In genomic region chr20:46879386-46879785, GRCh38 we compare ENCODE assay signal across 38 cellular contexts. TPM values are rescaled to one million over a fixed set of nuclear protein-coding genes. Genes with fewer than 3 reads are reported as not detected.
"Had no signal": no experiment of that assay in that cellular context is flagged by ENCODE, and none has a peak within 500 bp of the region (broad histone marks: within the 10 kb centered on the region; RNA-seq: fewer than 3 reads in every experiment).

No MANE protein-coding gene starts in this region.

- ATAC-seq: activated naive CD4-positive, alpha-beta T cell treated with anti-CD3 and anti-CD28 coated beads, Interleukin-2, amount 50 U/mL, for 72 hours; activated naive CD8-positive, alpha-beta T cell treated with anti-CD3 and anti-CD28 coated beads, Interleukin-2, amount 50 U/mL, for 24 hours; activated T-cell treated with anti-CD3 and anti-CD28 coated beads, Interleukin-2, amount 50 U/mL, for 4 hours; activated T-cell treated with anti-CD3 and anti-CD28 coated beads, Interleukin-2, amount 50 U/mL, for 72 hours; activated T-helper 17 cell treated with anti-CD3 and anti-CD28 coated beads, Interleukin-2, amount 50 U/mL, for 72 hours; body of pancreas had no signal

- H3K36me3 ChIP-seq: adrenal gland, ascending aorta, brain microvascular endothelial cell, breast epithelium, cardiac muscle cell had no signal

- H3K9me3 Mint-ChIP-seq: activated naive CD4-positive, alpha-beta T cell treated with anti-CD3 and anti-CD28 coated beads for 36 hours; activated naive CD4-positive, alpha-beta T cell treated with anti-CD3 and anti-CD28 coated beads, Interleukin-2, amount 10 ng/mL, durations not matched to agents 7 days and 5 days; activated naive CD4-positive, alpha-beta T cell treated with anti-CD3 and anti-CD28 coated beads, Interleukin-2, amount 50 U/mL, for 24 hours; activated naive CD4-positive, alpha-beta T cell treated with anti-CD3 and anti-CD28 coated beads, Interleukin-2, amount 50 U/mL, for 72 hours; activated naive CD8-positive, alpha-beta T cell treated with anti-CD3 and anti-CD28 coated beads for 36 hours; activated naive CD8-positive, alpha-beta T cell treated with anti-CD3 and anti-CD28 coated beads, Interleukin-2, amount 10 ng/mL, durations not matched to agents 7 days and 5 days; activated naive CD8-positive, alpha-beta T cell treated with anti-CD3 and anti-CD28 coated beads, Interleukin-2, amount 50 U/mL, for 24 hours; activated T-cell treated with anti-CD3 and anti-CD28 coated beads, Interleukin-2, amount 50 U/mL, for 24 hours; activated T-cell treated with anti-CD3 and anti-CD28 coated beads, Interleukin-2, amount 50 U/mL, for 4 hours; activated T-cell treated with anti-CD3 and anti-CD28 coated beads, Interleukin-2, amount 50 U/mL, for 72 hours; activated T-helper 1 cell treated with anti-CD3 and anti-CD28 coated beads, Interleukin-12 subunit alpha, Interleukin-12 subunit beta, Interleukin-2, Interleukin-4 antibody, amounts not matched to agents 30 ng/mL and 10 ng/mL and 1 ng/mL, durations not matched to agents 14 hours and 24 hours and 36 hours; activated T-helper 17 cell treated with anti-CD3 and anti-CD28 coated beads, Interleukin-2, amount 50 U/mL, for 72 hours; activated T-helper 2 cell treated with anti-CD3 and anti-CD28 coated beads, Interferon-gamma antibody, Interleukin-2, Interleukin-4, amounts not matched to agents 10 μg/mL and 5 μg/mL and 100 μg/mL, durations not matched to agents 14 hours and 24 hours and 36 hours; central memory CD8-positive, alpha-beta T cell had no signal

- H3K4me1 Mint-ChIP-seq: activated naive CD4-positive, alpha-beta T cell treated with anti-CD3 and anti-CD28 coated beads, Interleukin-2, amount 10 ng/mL, durations not matched to agents 7 days and 5 days; activated naive CD4-positive, alpha-beta T cell treated with anti-CD3 and anti-CD28 coated beads, Interleukin-2, amount 50 U/mL, for 24 hours; activated naive CD8-positive, alpha-beta T cell treated with anti-CD3 and anti-CD28 coated beads for 36 hours; activated naive CD8-positive, alpha-beta T cell treated with anti-CD3 and anti-CD28 coated beads, Interleukin-2, amount 10 ng/mL, durations not matched to agents 7 days and 5 days; activated naive CD8-positive, alpha-beta T cell treated with anti-CD3 and anti-CD28 coated beads, Interleukin-2, amount 50 U/mL, for 24 hours; activated T-helper 17 cell treated with anti-CD3 and anti-CD28 coated beads, Interleukin-2, amount 50 U/mL, for 72 hours; central memory CD8-positive, alpha-beta T cell had no signal

- H3K27ac ChIP-seq: adrenal gland, ascending aorta, body of pancreas, brain microvascular endothelial cell, breast epithelium, cardiac muscle cell had no signal

- H3K9me3 ChIP-seq: adrenal gland, ascending aorta, body of pancreas, breast epithelium had no signal

- H3K4me3 ChIP-seq: adrenal gland, ascending aorta, body of pancreas, breast epithelium, cardiac muscle cell had no signal

- H3K27me3 ChIP-seq: adrenal gland, ascending aorta, body of pancreas, brain microvascular endothelial cell, breast epithelium, cardiac muscle cell had no signal

- H3K27ac Mint-ChIP-seq: activated naive CD4-positive, alpha-beta T cell treated with anti-CD3 and anti-CD28 coated beads for 36 hours; activated naive CD4-positive, alpha-beta T cell treated with anti-CD3 and anti-CD28 coated beads, Interleukin-2, amount 10 ng/mL, durations not matched to agents 7 days and 5 days; activated naive CD4-positive, alpha-beta T cell treated with anti-CD3 and anti-CD28 coated beads, Interleukin-2, amount 50 U/mL, for 24 hours; activated naive CD4-positive, alpha-beta T cell treated with anti-CD3 and anti-CD28 coated beads, Interleukin-2, amount 50 U/mL, for 72 hours; activated naive CD8-positive, alpha-beta T cell; activated naive CD8-positive, alpha-beta T cell treated with anti-CD3 and anti-CD28 coated beads for 36 hours; activated naive CD8-positive, alpha-beta T cell treated with anti-CD3 and anti-CD28 coated beads, Interleukin-2, amount 10 ng/mL, durations not matched to agents 7 days and 5 days; activated naive CD8-positive, alpha-beta T cell treated with anti-CD3 and anti-CD28 coated beads, Interleukin-2, amount 50 U/mL, for 24 hours; activated T-cell treated with anti-CD3 and anti-CD28 coated beads, Interleukin-2, amount 50 U/mL, for 24 hours; activated T-cell treated with anti-CD3 and anti-CD28 coated beads, Interleukin-2, amount 50 U/mL, for 72 hours; activated T-helper 1 cell treated with anti-CD3 and anti-CD28 coated beads, Interleukin-12 subunit alpha, Interleukin-12 subunit beta, Interleukin-2, Interleukin-4 antibody, amounts not matched to agents 30 ng/mL and 10 ng/mL and 1 ng/mL, durations not matched to agents 14 hours and 24 hours and 36 hours; activated T-helper 17 cell treated with anti-CD3 and anti-CD28 coated beads, Interleukin-2, amount 50 U/mL, for 72 hours; activated T-helper 2 cell treated with anti-CD3 and anti-CD28 coated beads, Interferon-gamma antibody, Interleukin-2, Interleukin-4, amounts not matched to agents 10 μg/mL and 5 μg/mL and 100 μg/mL, durations not matched to agents 14 hours and 24 hours and 36 hours; brain had no signal

- DNase-seq: activated effector memory CD4-positive, alpha-beta T cell treated with anti-CD3 and anti-CD28 coated beads, Interleukin-2, amount 50 U/mL, for 16 hours; activated effector memory CD4-positive, alpha-beta T cell treated with Interleukin-2 at 50 U/mL for 16 hours; activated gamma-delta T cell; activated gamma-delta T cell treated with Interleukin-2 at 50 U/mL for 16 hours; activated naive CD4-positive, alpha-beta T cell; activated naive CD4-positive, alpha-beta T cell treated with anti-CD3 and anti-CD28 coated beads for 36 hours; activated naive CD4-positive, alpha-beta T cell treated with anti-CD3 and anti-CD28 coated beads, Interleukin-2, amount 10 ng/mL, durations not matched to agents 7 days and 5 days; activated naive CD4-positive, alpha-beta T cell treated with anti-CD3 and anti-CD28 coated beads, Interleukin-2, amount 50 U/mL, for 16 hours; activated naive CD4-positive, alpha-beta T cell treated with Interleukin-2 at 50 U/mL for 16 hours; activated naive CD8-positive, alpha-beta T cell treated with anti-CD3 and anti-CD28 coated beads for 36 hours; activated naive CD8-positive, alpha-beta T cell treated with anti-CD3 and anti-CD28 coated beads, Interleukin-2, amount 10 ng/mL, durations not matched to agents 7 days and 5 days; activated naive CD8-positive, alpha-beta T cell treated with anti-CD3 and anti-CD28 coated beads, Interleukin-2, amount 50 U/mL, for 24 hours; activated T-cell treated with anti-CD3 and anti-CD28 coated beads for 4 hours; activated T-cell treated with anti-CD3 and anti-CD28 coated beads, Interleukin-2, amount 50 U/mL, for 1 hour; activated T-cell treated with anti-CD3 and anti-CD28 coated beads, Interleukin-2, amount 50 U/mL, for 24 hours; activated T-cell treated with anti-CD3 and anti-CD28 coated beads, Interleukin-2, amount 50 U/mL, for 4 hours; activated T-cell treated with anti-CD3 and anti-CD28 coated beads, Interleukin-2, amount 50 U/mL, for 48 hours; activated T-cell treated with anti-CD3 and anti-CD28 coated beads, Interleukin-2, amount 50 U/mL, for 72 hours; adrenal gland; amniotic stem cell; amygdala; anterior cingulate cortex; body of pancreas; brain microvascular endothelial cell; caudate nucleus; central memory CD4-positive, alpha-beta T cell; cerebellar nuclear complex had no signal

- H3K36me3 Mint-ChIP-seq: activated naive CD4-positive, alpha-beta T cell treated with anti-CD3 and anti-CD28 coated beads, Interleukin-2, amount 10 ng/mL, durations not matched to agents 7 days and 5 days; activated naive CD4-positive, alpha-beta T cell treated with anti-CD3 and anti-CD28 coated beads, Interleukin-2, amount 50 U/mL, for 24 hours; activated naive CD4-positive, alpha-beta T cell treated with anti-CD3 and anti-CD28 coated beads, Interleukin-2, amount 50 U/mL, for 72 hours; activated naive CD8-positive, alpha-beta T cell; activated naive CD8-positive, alpha-beta T cell treated with anti-CD3 and anti-CD28 coated beads for 36 hours; activated naive CD8-positive, alpha-beta T cell treated with anti-CD3 and anti-CD28 coated beads, Interleukin-2, amount 10 ng/mL, durations not matched to agents 7 days and 5 days; brain had no signal

- H3K4me1 ChIP-seq: adrenal gland, ascending aorta, body of pancreas, breast epithelium had no signal

- H3K4me3 Mint-ChIP-seq: activated naive CD4-positive, alpha-beta T cell treated with anti-CD3 and anti-CD28 coated beads for 36 hours; activated naive CD4-positive, alpha-beta T cell treated with anti-CD3 and anti-CD28 coated beads, Interleukin-2, amount 10 ng/mL, durations not matched to agents 7 days and 5 days; activated naive CD4-positive, alpha-beta T cell treated with anti-CD3 and anti-CD28 coated beads, Interleukin-2, amount 50 U/mL, for 24 hours; activated naive CD8-positive, alpha-beta T cell; activated naive CD8-positive, alpha-beta T cell treated with anti-CD3 and anti-CD28 coated beads for 36 hours; activated naive CD8-positive, alpha-beta T cell treated with anti-CD3 and anti-CD28 coated beads, Interleukin-2, amount 10 ng/mL, durations not matched to agents 7 days and 5 days; activated naive CD8-positive, alpha-beta T cell treated with anti-CD3 and anti-CD28 coated beads, Interleukin-2, amount 50 U/mL, for 24 hours; activated T-cell treated with anti-CD3 and anti-CD28 coated beads, Interleukin-2, amount 50 U/mL, for 24 hours; activated T-cell treated with anti-CD3 and anti-CD28 coated beads, Interleukin-2, amount 50 U/mL, for 4 hours; activated T-cell treated with anti-CD3 and anti-CD28 coated beads, Interleukin-2, amount 50 U/mL, for 72 hours; activated T-helper 1 cell treated with anti-CD3 and anti-CD28 coated beads, Interleukin-12 subunit alpha, Interleukin-12 subunit beta, Interleukin-2, Interleukin-4 antibody, amounts not matched to agents 30 ng/mL and 10 ng/mL and 1 ng/mL, durations not matched to agents 14 hours and 24 hours and 36 hours; activated T-helper 17 cell treated with anti-CD3 and anti-CD28 coated beads, Interleukin-2, amount 50 U/mL, for 72 hours; brain; central memory CD8-positive, alpha-beta T cell had no signal

RNA-seq across cellular contexts. Expression of gene EYA2, which starts 15.3 kb away (rescaled TPM):
- total RNA-seq: activated naive CD4-positive, alpha-beta T cell treated with anti-CD3 and anti-CD28 coated beads for 36 hours; activated naive CD4-positive, alpha-beta T cell treated with anti-CD3 and anti-CD28 coated beads, Interleukin-2, amount 50 U/mL, for 72 hours; activated naive CD8-positive, alpha-beta T cell treated with anti-CD3 and anti-CD28 coated beads for 36 hours; activated naive CD8-positive, alpha-beta T cell treated with anti-CD3 and anti-CD28 coated beads, Interleukin-2, amount 10 ng/mL, durations not matched to agents 7 days and 5 days; activated T-cell treated with anti-CD3 and anti-CD28 coated beads, Interleukin-2, amount 50 U/mL, for 4 hours; activated T-helper 1 cell treated with anti-CD3 and anti-CD28 coated beads, Interleukin-12 subunit alpha, Interleukin-12 subunit beta, Interleukin-2, Interleukin-4 antibody, amounts not matched to agents 30 ng/mL and 10 ng/mL and 1 ng/mL, durations not matched to agents 14 hours and 24 hours and 36 hours; activated T-helper 2 cell treated with anti-CD3 and anti-CD28 coated beads, Interferon-gamma antibody, Interleukin-2, Interleukin-4, amounts not matched to agents 10 μg/mL and 5 μg/mL and 100 μg/mL, durations not matched to agents 14 hours and 24 hours and 36 hours had no signal
- polyA plus RNA-seq: cardiac muscle cell had no signal
